Comparison of ENCODE assay signal across 10 cellular contexts in the genomic region with DNA sequence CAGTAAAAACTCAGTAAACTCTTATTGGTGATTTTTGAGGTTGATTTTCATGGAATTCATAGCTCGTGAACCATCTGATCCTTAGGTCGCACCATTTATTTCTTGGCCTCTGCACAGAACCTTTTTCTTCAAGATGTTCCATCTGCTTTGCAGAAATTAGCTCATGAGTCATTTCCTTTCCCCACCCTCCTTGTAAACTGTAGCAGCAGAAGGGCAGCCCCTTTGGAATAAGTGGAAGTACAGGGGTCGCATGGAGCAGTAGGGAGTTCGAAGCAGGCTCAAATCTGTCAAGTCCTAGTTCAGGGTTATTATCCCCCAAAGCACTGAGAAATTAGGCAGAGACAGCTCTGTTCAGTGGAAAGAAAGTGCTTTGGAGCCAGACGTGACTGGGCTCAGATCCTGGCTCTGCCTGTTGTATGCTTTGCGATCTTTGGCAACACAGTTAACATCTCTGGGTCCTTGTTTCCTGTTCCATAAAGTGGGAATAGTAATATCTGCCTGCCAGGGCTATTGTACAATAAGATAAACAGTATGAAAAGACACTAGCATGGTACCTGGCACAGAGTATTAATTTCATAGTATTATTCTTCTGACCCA.
A peak's percentile ranks its signal among the peaks of the same experiment; 100 is the strongest.
DNase-seq lines count a peak whose midpoint lies in the region; ATAC-seq and TF ChIP-seq lines count a peak whose summit lies in the region.
"Had no signal": no experiment of that assay in that cellular context is flagged by ENCODE, and none has a peak within 500 bp of the region (broad histone marks: within the 10 kb centered on the region; RNA-seq: fewer than 3 reads in every experiment).

No MANE protein-coding gene starts in this region.

- no peaks in the 10 kb centered on the region for H3K79me2 ChIP-seq in hepatocyte

- in situ Hi-C loops in astrocyte of the spinal cord (cut with HindIII; ENCODE audit: low sequenced_read_pairs): no loop called here

- no peaks in the 10 kb centered on the region for H3K36me3 ChIP-seq in hepatocyte (replicated peaks; ENCODE audit: insufficient read depth, low read depth)
- no peaks in the 10 kb centered on the region for H3K36me3 ChIP-seq in thoracic aorta
- H3K36me3 ChIP-seq in WERI-Rb-1: no peaks in the 10 kb centered on the region

- peak overlapping the region; percentile 49 for H3K4me2 ChIP-seq in hepatocyte

- 55% methylated on average over 6 of the region's 6 CpGs for WGBS in hepatocyte (ENCODE audit: low lambda C conversion rate, missing lambda C conversion rate)

- TF ChIP-seq CTCF in HFF-Myc (IDR thresholded peaks at IDR 0.05; ENCODE audit: low read depth, low read length, missing control alignments) (no peak), astrocyte of the spinal cord (IDR thresholded peaks at IDR 0.05; ENCODE audit: low read depth, low read length) (no peak), hepatocyte (IDR thresholded peaks at IDR 0.05; ENCODE audit: poor library complexity) (no peak), thoracic aorta (IDR thresholded peaks at IDR 0.05) (no peak), WERI-Rb-1 (IDR thresholded peaks at IDR 0.05; ENCODE audit: low read depth, low read length) (no peak)

- no peaks in the 10 kb centered on the region for H3K27me3 ChIP-seq in hepatocyte
- H3K27me3 ChIP-seq in thoracic aorta (replicated peaks; ENCODE audit: insufficient read depth): no peaks in the 10 kb centered on the region
- no peaks in the 10 kb centered on the region for H3K27me3 ChIP-seq in WERI-Rb-1 (ENCODE audit: insufficient read depth, low read depth, severe bottlenecking)

- H3K9me3 ChIP-seq in hepatocyte (ENCODE audit: low read depth): no peaks in the 10 kb centered on the region
- no peaks in the 10 kb centered on the region for H3K9me3 ChIP-seq in thoracic aorta
- H3K9me3 ChIP-seq in WERI-Rb-1 (ENCODE audit: severe bottlenecking): no peaks in the 10 kb centered on the region

- ATAC-seq in thoracic aorta (ENCODE audit: insufficient number of reproducible peaks, low FRiP score, low read depth): no peak
- no peak for ATAC-seq in HG02588 (IDR thresholded peaks at IDR 0.05; ENCODE audit: unreplicated experiment)
- no peak for ATAC-seq in HG03460 (IDR thresholded peaks at IDR 0.05; ENCODE audit: unreplicated experiment)

- H3K9me2 ChIP-seq in hepatocyte (replicated peaks; ENCODE audit: insufficient read depth): no peaks in the 10 kb centered on the region

- H3K4me1 ChIP-seq in hepatocyte (ENCODE audit: insufficient read depth) (peaks cover 15% of the 10 kb centered on the region), thoracic aorta (ENCODE audit: control insufficient read depth in 1 of 2, low read depth in 2 of 2) (peaks cover 0 to 31% of the 10 kb centered on the region in 2 donors)

- H2AFZ ChIP-seq in hepatocyte: no peak overlapping the region

- no peak overlapping the region for H3K4me3 ChIP-seq in HFF-Myc (replicated peaks; ENCODE audit: low read depth, low read length)
- no peak overlapping the region for H3K4me3 ChIP-seq in astrocyte of the spinal cord (ENCODE audit: low read depth, low read length)
- H3K4me3 ChIP-seq in hepatocyte: no peak overlapping the region
- H3K4me3 ChIP-seq in thoracic aorta: peak overlapping the region; percentile 51
- no peak overlapping the region for H3K4me3 ChIP-seq in WERI-Rb-1 (ENCODE audit: low read depth, low read length)

- no peaks in the 10 kb centered on the region for H4K20me1 ChIP-seq in hepatocyte (ENCODE audit: insufficient read depth, poor library complexity, severe bottlenecking)

- H3K27ac ChIP-seq in hepatocyte (peak overlapping the region; percentile 56), thoracic aorta (peak overlapping the region; percentile 35 to 44), WERI-Rb-1 (no peak overlapping the region)

- DNase-seq in HFF-Myc (ENCODE audit: extremely low read depth, low read depth): peak; percentile 87
- peak; percentile 45 for DNase-seq in astrocyte of the spinal cord (ENCODE audit: low read depth, low spot score)
- peak; percentile 29 for DNase-seq in hepatocyte (ENCODE audit: low spot score)
- DNase-seq in thoracic aorta (ENCODE audit: low spot score): no peak
- DNase-seq in WERI-Rb-1: no peak
- DNase-seq: NCI-H510A, nephron progenitor cell, T-helper 1 cell had no signal

Comparison
In these comparisons a context has a peak if more than half of its experiments do, and no peak if none do; other contexts are left out.
1. DNase-seq: peak in HFF-Myc (single experiment), astrocyte of the spinal cord (single experiment) and hepatocyte (single experiment); none in thoracic aorta (single experiment) and WERI-Rb-1 (single experiment).